ENCODE assay signal across 27 cellular contexts in the genomic region with DNA sequence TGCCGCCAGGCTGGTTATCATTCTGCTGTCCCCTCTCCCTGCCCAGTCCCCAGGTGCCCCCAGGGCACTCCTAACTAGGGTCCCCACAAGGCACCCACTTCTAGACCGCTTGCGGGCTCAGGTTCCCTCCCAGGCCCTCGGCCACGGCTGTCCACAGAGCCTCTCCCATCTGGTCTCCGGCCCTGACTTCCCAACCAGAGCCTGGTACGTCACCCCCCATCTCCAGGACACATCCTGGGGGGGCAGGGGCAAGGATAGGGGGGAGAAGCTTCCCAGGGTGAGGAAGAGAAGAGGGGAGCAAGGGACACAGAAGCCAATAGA. TPM values are rescaled to one million over a fixed set of nuclear protein-coding genes. Genes with fewer than 3 reads are reported as not detected.
DNase-seq lines count a peak whose midpoint lies in the region; FAIRE-seq and TF ChIP-seq lines count a peak whose summit lies in the region.
"Had no signal": no experiment of that assay in that cellular context is flagged by ENCODE, and none has a peak within 500 bp of the region (broad histone marks: within the 10 kb centered on the region; RNA-seq: fewer than 3 reads in every experiment).

No MANE protein-coding gene starts in this region.

- POLR2A ChIA-PET in H1 (lab: Charles Lee; ENCODE audit: partially characterized antibody) = interaction anchor here (1.6 kb wide), 1 partner anchor 9 kb away, joined by 3 read pairs; no protein-coding TSS in a partner anchor
- POLR2A ChIA-PET in HEK293T (lab: Yijun Ruan, JAX) = no interaction called here

- no peak for TF ChIP-seq POLR2A in H1 (IDR thresholded peaks at IDR 0.05; ENCODE audit: control extremely low read depth in 1 of 2, low read depth in 2 of 2, low read length in 2 of 2)

- H3K23ac ChIP-seq in H1 (ENCODE audit: insufficient read length) (no peak overlapping the region), neuronal stem cell (ENCODE audit: low read depth, low read length, poor library complexity) (peak overlapping the region; percentile 67)

- H4K20me1 ChIP-seq in H1 (replicated peaks in 1 of 2; ENCODE audit: control insufficient read depth in 1 of 2, insufficient read depth in 2 of 2, low read length in 2 of 2) = no peaks in the 10 kb centered on the region

- no peak for TF ChIP-seq RAD21 in H1 (IDR thresholded peaks at IDR 0.05 in 1 of 2, conservative IDR thresholded peaks at IDR 0.05 in 1 of 2; ENCODE audit: low read depth in 2 of 2, low read length in 2 of 2)

- CTCF ChIA-PET in H1 (lab: Charles Lee; ENCODE audit: partially characterized antibody) = interaction anchor here (0.6 to 1.4 kb wide), 4 partner anchors 12 to 516 kb away, joined by 3 to 4 read pairs (median 4); no protein-coding TSS in a partner anchor
- CTCF ChIA-PET in HEK293T (lab: Yijun Ruan, JAX) = interaction anchor here (4.2 kb wide), 1 partner anchor 12 kb away, joined by 11 read pairs; no protein-coding TSS in a partner anchor

- H3K27me3 ChIP-seq in H1 (replicated peaks in 1 of 4; ENCODE audit: control insufficient read depth in 3 of 4, extremely low read depth in 1 of 4, insufficient read depth in 3 of 4, low read length in 3 of 4) (peaks cover 0 to 4% (median 1%) of the 10 kb centered on the region in 4 experiments; a peak in 3 of 7 replicates), neuronal stem cell (ENCODE audit: control insufficient read depth in 3 of 3, insufficient read depth in 3 of 3, low read depth in 1 of 3, low read length in 3 of 3) (peaks cover 0 to 74% (median 0%) of the 10 kb centered on the region in 3 experiments)
- H3K27me3 ChIP-seq: ascending aorta had no signal

- H4K8ac ChIP-seq in H1 (ENCODE audit: extremely low read depth, insufficient read depth, low read length) (peak overlapping the region; percentile 20; the same call in 1 of the 2 replicates), neuronal stem cell (ENCODE audit: low read depth, low read length) (no peak overlapping the region)

- H2BK120ac ChIP-seq in H1 (replicated peaks; ENCODE audit: low read depth, low read length) (no peak overlapping the region), neuronal stem cell (ENCODE audit: low read depth, low read length) (no peak overlapping the region)

- no peak for FAIRE-seq in H1 (lab: Jason Lieb, UNC)
- FAIRE-seq: GM12891, HTR-8/SVneo had no signal

- no peak overlapping the region for H3K9ac ChIP-seq in H1 (replicated peaks in 1 of 4; ENCODE audit: extremely low read depth in 1 of 4, low read depth in 3 of 4, low read length in 3 of 4)
- no peak overlapping the region for H3K9ac ChIP-seq in neuronal stem cell (ENCODE audit: low read depth, low read length, poor library complexity)

- no peak overlapping the region for H2AK5ac ChIP-seq in H1 (ENCODE audit: low read depth, low read length)
- H2AK5ac ChIP-seq in neuronal stem cell (ENCODE audit: low read depth, low read length) = peak overlapping the region; percentile 54

- H2BK15ac ChIP-seq in H1 (ENCODE audit: low read length) (0 out of 2 replicates have a peak overlapping the region, but pooled peaks have one; percentile 46), neuronal stem cell (ENCODE audit: low read length) (no peak overlapping the region)

- H2AFZ ChIP-seq in H1 (ENCODE audit: low read length) (no peak overlapping the region), neuronal stem cell (ENCODE audit: low read length) (peak overlapping the region; percentile 42)

- H3K4me2 ChIP-seq in H1 (ENCODE audit: insufficient read depth in 1 of 2, low read depth in 2 of 2, low read length in 2 of 2) = peak overlapping the region; percentile 76 to 81
- no peak overlapping the region for H3K4me2 ChIP-seq in neuronal stem cell (ENCODE audit: insufficient read depth, low read length, poor library complexity, severe bottlenecking)

- H2BK12ac ChIP-seq in H1 (ENCODE audit: low read depth, low read length) (peak overlapping the region; percentile 27; the same call in 1 of the 2 replicates), neuronal stem cell (ENCODE audit: low read length) (no peak overlapping the region)

- H3K18ac ChIP-seq in H1 (ENCODE audit: extremely low read depth, low read length) (no peak overlapping the region), neuronal stem cell (ENCODE audit: low read length) (peak overlapping the region; percentile 23)

- H3K4me1 ChIP-seq in H1 (replicated peaks in 1 of 4; ENCODE audit: control insufficient read depth in 3 of 4, insufficient read depth in 4 of 4, low read length in 3 of 4) (peaks cover 0 to 8% (median 3%) of the 10 kb centered on the region in 4 experiments; a peak in 6 of 7 replicates), neuronal stem cell (ENCODE audit: control insufficient read depth in 2 of 2, insufficient read depth in 1 of 2, low read depth in 1 of 2, low read length in 2 of 2) (peaks cover 9 to 11% of the 10 kb centered on the region in 2 donors)

- H3K4me3 ChIP-seq in H1 (ENCODE audit: extremely low read depth in 1 of 4, insufficient read depth in 2 of 4, low read depth in 3 of 4, low read length in 4 of 4) (peak overlapping the region in 1 of 4 experiments; percentile 50; a peak in 2 of 8 replicates), neuronal stem cell (ENCODE audit: low read length in 2 of 2) (no peak overlapping the region)
- H3K4me3 ChIP-seq: ascending aorta, mucosa of descending colon had no signal

- H4K91ac ChIP-seq in H1 (replicated peaks; ENCODE audit: insufficient read length, low read length) (no peak overlapping the region), neuronal stem cell (ENCODE audit: low read depth, low read length, poor library complexity) (no peak overlapping the region)

- no peak for TF ChIP-seq EP300 in H1 (IDR thresholded peaks at IDR 0.05; ENCODE audit: borderline replicate concordance in 1 of 2, low read depth in 2 of 2, low read length in 2 of 2)

- H3K79me1 ChIP-seq in H1 (ENCODE audit: low read depth, low read length) = no peaks in the 10 kb centered on the region
- H3K79me1 ChIP-seq in neuronal stem cell (ENCODE audit: low read depth, low read length) = no peaks in the 10 kb centered on the region

- H4K5ac ChIP-seq in H1 (ENCODE audit: insufficient read length, low read depth, low read length) = no peak overlapping the region

- no peaks in the 10 kb centered on the region for H3K9me3 ChIP-seq in H1 (ENCODE audit: insufficient read depth in 2 of 2, low read depth in 1 of 2, low read length in 1 of 2)
- H3K9me3 ChIP-seq in neuronal stem cell (replicated peaks in 1 of 2; ENCODE audit: control insufficient read depth in 2 of 2, insufficient read depth in 1 of 2, low read depth in 1 of 2, low read length in 2 of 2) = no peaks in the 10 kb centered on the region
- H3K9me3 ChIP-seq: ascending aorta, mucosa of descending colon had no signal

- no peak overlapping the region for H3K27ac ChIP-seq in H1 (ENCODE audit: low read depth, low read length)
- H3K27ac ChIP-seq in neuronal stem cell (replicated peaks; ENCODE audit: low read length) = no peak overlapping the region
- H3K27ac ChIP-seq: ascending aorta, epithelial cell of prostate had no signal

- H3K36me3 ChIP-seq in H1 (ENCODE audit: control insufficient read depth in 2 of 4, insufficient read depth in 4 of 4, low read length in 3 of 4) (no peaks in the 10 kb centered on the region), neuronal stem cell (replicated peaks in 1 of 2; ENCODE audit: control insufficient read depth in 2 of 2, insufficient read depth in 2 of 2, low read length in 2 of 2) (no peaks in the 10 kb centered on the region)
- H3K36me3 ChIP-seq: ascending aorta had no signal

- no peaks in the 10 kb centered on the region for H3K79me2 ChIP-seq in H1 (ENCODE audit: control insufficient read depth in 1 of 2, insufficient read depth in 2 of 2, low read length in 2 of 2)

- no peak overlapping the region; the same call in 1 of the 2 replicates for H2BK5ac ChIP-seq in H1 (ENCODE audit: low read depth, low read length)
- peak overlapping the region; percentile 26 for H2BK5ac ChIP-seq in neuronal stem cell (ENCODE audit: low read length)

- H3K56ac ChIP-seq in H1 (replicated peaks; ENCODE audit: insufficient read length, low read depth, low read length) = no peak overlapping the region

- H3K4ac ChIP-seq in H1 (replicated peaks; ENCODE audit: insufficient read length, low read depth, low read length) (no peak overlapping the region), neuronal stem cell (ENCODE audit: low read length) (no peak overlapping the region)

- no peak for TF ChIP-seq CTCF in H1 (IDR thresholded peaks at IDR 0.05; ENCODE audit: control extremely low read depth in 1 of 3, insufficient read depth in 1 of 3, low read depth in 1 of 3, low read length in 3 of 3)

- no peak overlapping the region for H2BK20ac ChIP-seq in H1 (ENCODE audit: low read length)

- H3K14ac ChIP-seq in H1 (ENCODE audit: insufficient read length) = no peak overlapping the region
- no peak overlapping the region for H3K14ac ChIP-seq in neuronal stem cell (ENCODE audit: low read length)

- peaks cover 3% of the 10 kb centered on the region; the same call in 1 of the 2 replicates for H3K23me2 ChIP-seq in H1 (ENCODE audit: low read depth, low read length)

- peak; percentile 1 for DNase-seq in stimulated activated CD4-positive, alpha-beta T cell treated with anti-CD3 and anti-CD28 coated beads, Interleukin-1b, Interleukin-23, amount 100 ng/mL, for 48 hours
- DNase-seq in stimulated activated CD4-positive, alpha-beta T cell treated with anti-CD3 and anti-CD28 coated beads, Interleukin-4, amount 100 ng/mL, for 4 hours = no peak
- DNase-seq in H1 (ENCODE audit: low read depth in 1 of 2, low spot score in 2 of 2) (no peak), neuronal stem cell (ENCODE audit: low spot score) (no peak), NCI-H774 (lab: John Stamatoyannopoulos, UW) (no peak), HEK293T (ENCODE audit: extremely low spot score) (no peak)
- DNase-seq in stimulated activated naive CD4-positive, alpha-beta T cell treated with Interleukin-2 at 50 U/mL for 16 hours (lab: John Stamatoyannopoulos, UW) = no peak
- DNase-seq in stimulated activated CD8-positive, alpha-beta memory T cell treated with anti-CD3 and anti-CD28 coated beads, Interleukin-4, amount 100 ng/mL, for 48 hours = no peak
- DNase-seq: activated CD4-positive, alpha-beta T cell treated with anti-CD3 and anti-CD28 coated beads, Interleukin-2, amount 10 ng/mL, durations not matched to agents 24 days and 14 days; C1 segment of cervical spinal cord; Calu3; Kasumi-1; left ventricle myocardium superior; mucosa of descending colon; NCI-H1694; NCI-H526 treated with DMSO at 0.1 percent for 48 hours; stimulated activated CD4-positive, alpha-beta T cell treated with anti-CD3 and anti-CD28 coated beads, Interleukin-15, amount 100 ng/mL, for 24 hours had no signal

- 83% methylated on average over 5 of the region's 7 CpGs; no CpG with 5 or more reads in 1 of the 2 experiments for WGBS in H1 (ENCODE audit: extremely low coverage in 1 of 2, insufficient coverage in 1 of 2, insufficient read length in 1 of 2, insufficient replicate concordance in 2 of 2, low coverage in 1 of 2, low lambda C conversion rate in 2 of 2, missing lambda C conversion rate in 1 of 2), 2 experiments
- no CpG with 5 or more reads among the region's 7 CpGs for WGBS in neuronal stem cell (ENCODE audit: extremely low coverage in 2 of 2, insufficient read length in 2 of 2, insufficient replicate concordance in 1 of 2), 2 donors

RNA-seq across cellular contexts. Expression of gene SSTR3, which starts 0.5 kb away (rescaled TPM):
- 0.22 and 0.54 TPM in 2 replicates for total RNA-seq in H1 (2021; fragmentation: NEBNext Ultra II Directional; extraction: Animal tissue kit (Norgen Biotek cat#: 25700))
- polyA plus RNA-seq in H1 (2011; rRNA removed) = 0.61 and 0.77 TPM in 2 replicates
- polyA plus RNA-seq in H1 (2011; cell fraction: cytosol; rRNA removed) = 0.54 TPM
- 0.53 TPM for polyA plus RNA-seq in H1 (2011; cell fraction: nucleus; rRNA removed)
- 0.47 to 1.0 TPM (median 0.80 TPM) in 4 replicates for polyA plus RNA-seq in H1 (2012, experiment 1 of 2)
- polyA plus RNA-seq in H1 (2012, experiment 2 of 2) = 0.73 TPM
- polyA plus RNA-seq in H1 (2013, experiment 1 of 2) = 0.14 TPM
- 0.17 TPM for polyA plus RNA-seq in H1 (2013, experiment 2 of 2)
- 0.35 and 1.2 TPM in 2 replicates for polyA minus RNA-seq in H1 (2011; rRNA and poly(A)+ RNA removed)
- 0.73 TPM for polyA minus RNA-seq in H1 (2011; cell fraction: cytosol; rRNA and poly(A)+ RNA removed)
- 0.50 TPM for polyA minus RNA-seq in H1 (2011; cell fraction: nucleus; rRNA and poly(A)+ RNA removed)
- polyA plus RNA-seq in neuronal stem cell (2013, experiment 1 of 2) = 0.22 TPM
- 0.28 TPM for polyA plus RNA-seq in neuronal stem cell (2013, experiment 2 of 2)
- total RNA-seq: ascending aorta, Calu3, Daoy, H4, left ventricle myocardium superior, RPMI7951, SK-MEL-5, subcutaneous adipose tissue had no signal
- polyA plus RNA-seq: neural cell had no signal

RNA-seq across cellular contexts. Expression of gene C1QTNF6, which starts 23.8 kb away (rescaled TPM):
- total RNA-seq in H1 (2021; fragmentation: NEBNext Ultra II Directional; extraction: Animal tissue kit (Norgen Biotek cat#: 25700)) = 3.1 and 4.6 TPM in 2 replicates
- 5.9 and 6.5 TPM in 2 replicates for polyA plus RNA-seq in H1 (2011; rRNA removed)
- polyA plus RNA-seq in H1 (2011; cell fraction: cytosol; rRNA removed) = 5.7 TPM
- polyA plus RNA-seq in H1 (2011; cell fraction: nucleus; rRNA removed) = 17.9 TPM
- 4.9 to 6.3 TPM (median 5.5 TPM) in 4 replicates for polyA plus RNA-seq in H1 (2012, experiment 1 of 2)
- 2.6 TPM for polyA plus RNA-seq in H1 (2012, experiment 2 of 2)
- polyA plus RNA-seq in H1 (2013, experiment 1 of 2) = 5.6 TPM
- 6.5 TPM for polyA plus RNA-seq in H1 (2013, experiment 2 of 2)
- 5.3 and 5.7 TPM in 2 replicates for polyA minus RNA-seq in H1 (2011; rRNA and poly(A)+ RNA removed)
- polyA minus RNA-seq in H1 (2011; cell fraction: cytosol; rRNA and poly(A)+ RNA removed) = 2.9 TPM
- 11.6 TPM for polyA minus RNA-seq in H1 (2011; cell fraction: nucleus; rRNA and poly(A)+ RNA removed)
- polyA plus RNA-seq in neuronal stem cell (2013, experiment 1 of 2) = 17.0 TPM
- polyA plus RNA-seq in neuronal stem cell (2013, experiment 2 of 2) = 18.2 TPM

RNA-seq across cellular contexts. Expression of gene RAC2, which starts 32.3 kb away (rescaled TPM):
- 2.1 and 2.3 TPM in 2 replicates for total RNA-seq in H1 (2021; fragmentation: NEBNext Ultra II Directional; extraction: Animal tissue kit (Norgen Biotek cat#: 25700))
- polyA plus RNA-seq in H1 (2011; rRNA removed) = 4.3 and 6.1 TPM in 2 replicates
- polyA plus RNA-seq in H1 (2011; cell fraction: cytosol; rRNA removed) = 1.5 TPM
- polyA plus RNA-seq in H1 (2011; cell fraction: nucleus; rRNA removed) = 6.4 TPM
- polyA plus RNA-seq in H1 (2012, experiment 1 of 2) = 1.6 to 3.7 TPM (median 2.8 TPM) in 4 replicates
- polyA plus RNA-seq in H1 (2012, experiment 2 of 2) = 1.8 TPM
- 4.4 TPM for polyA plus RNA-seq in H1 (2013, experiment 1 of 2)
- polyA plus RNA-seq in H1 (2013, experiment 2 of 2) = 4.1 TPM
- 1.7 and 2.9 TPM in 2 replicates for polyA minus RNA-seq in H1 (2011; rRNA and poly(A)+ RNA removed)
- 3.2 TPM for polyA minus RNA-seq in H1 (2011; cell fraction: cytosol; rRNA and poly(A)+ RNA removed)
- 3.7 TPM for polyA minus RNA-seq in H1 (2011; cell fraction: nucleus; rRNA and poly(A)+ RNA removed)
- polyA plus RNA-seq in neuronal stem cell (2013, experiment 1 of 2) = 1.2 TPM
- polyA plus RNA-seq in neuronal stem cell (2013, experiment 2 of 2) = 1.1 TPM
- total RNA-seq: SK-MEL-5 had no signal
- polyA plus RNA-seq: neural cell had no signal
